Comparison of ENCODE assay signal across 19 cellular contexts in genomic region chr9:114919611-114920010, GRCh38. TPM values are rescaled to one million over a fixed set of nuclear protein-coding genes. Genes with fewer than 3 reads are reported as not detected.
DNase-seq lines count a peak whose midpoint lies in the region; ATAC-seq and TF ChIP-seq lines count a peak whose summit lies in the region.
"Had no signal": no experiment of that assay in that cellular context is flagged by ENCODE, and none has a peak within 500 bp of the region (broad histone marks: within the 10 kb centered on the region; RNA-seq: fewer than 3 reads in every experiment).

No MANE protein-coding gene starts in this region.

- intact Hi-C loops in CD14-positive monocyte (cut with micrococcal nuclease) (loop anchor here in 1 of 2 donors (10.0 kb wide), 2 partner anchors 95 to 185 kb away; no protein-coding TSS in a partner anchor), testis (cut with DNase I; ENCODE audit: low total_unique reads) (no loop called here)

- no peak overlapping the region for H3K27ac ChIP-seq in testis
- H3K27ac ChIP-seq: 22Rv1, breast epithelium had no signal

- ATAC-seq in HG02840 (IDR thresholded peaks at IDR 0.05; ENCODE audit: low FRiP score, unreplicated experiment): no peak
- ATAC-seq: mucosa of descending colon, Panc1 had no signal

- no peaks in the 10 kb centered on the region for H3K9me3 Mint-ChIP-seq in CD14-positive monocyte
- H3K9me3 Mint-ChIP-seq in activated naive CD8-positive, alpha-beta T cell treated with anti-CD3 and anti-CD28 coated beads for 36 hours: no peaks in the 10 kb centered on the region

- DNase-seq in NCI-H2107 treated with DMSO at 0.1 percent for 48 hours (lab: John Stamatoyannopoulos, UW; ENCODE audit: unreplicated experiment) (peak; percentile 51), NCI-H2107 (lab: John Stamatoyannopoulos, UW) (no peak), CD14-positive monocyte (ENCODE audit: low spot score) (no peak), NCI-H526 treated with DMSO at 0.1 percent for 48 hours (lab: John Stamatoyannopoulos, UW) (peak; percentile 42), testis (no peak), occipital lobe (lab: John Stamatoyannopoulos, UW) (no peak)
- no peak for DNase-seq in activated naive CD8-positive, alpha-beta T cell treated with anti-CD3 and anti-CD28 coated beads for 36 hours
- DNase-seq: activated effector memory CD4-positive, alpha-beta T cell treated with anti-CD3 and anti-CD28 coated beads, Interleukin-2, amount 50 U/mL, for 16 hours; C1 segment of cervical spinal cord; effector CD4-positive, alpha-beta T cell; Kasumi-1; mucosa of descending colon; NCI-H1417 treated with DMSO at 0.1 percent for 48 hours; small intestine had no signal

- peaks cover 84 to 88% of the 10 kb centered on the region in 2 donors for H3K36me3 Mint-ChIP-seq in CD14-positive monocyte
- H3K36me3 Mint-ChIP-seq in activated naive CD8-positive, alpha-beta T cell treated with anti-CD3 and anti-CD28 coated beads for 36 hours: peaks cover 82% of the 10 kb centered on the region

- TF ChIP-seq CTCF in CD14-positive monocyte (IDR thresholded peaks at IDR 0.05) (no peak), testis (IDR thresholded peaks at IDR 0.05) (no peak)

- no peak for TF ChIP-seq POLR2A in testis (IDR thresholded peaks at IDR 0.05)

- H3K4me1 ChIP-seq in testis: no peaks in the 10 kb centered on the region
- H3K4me1 ChIP-seq: breast epithelium had no signal

- H3K4me1 Mint-ChIP-seq in CD14-positive monocyte: peaks cover 48% of the 10 kb centered on the region
- peaks cover 74% of the 10 kb centered on the region for H3K4me1 Mint-ChIP-seq in activated naive CD8-positive, alpha-beta T cell treated with anti-CD3 and anti-CD28 coated beads for 36 hours

- no peaks in the 10 kb centered on the region for H3K27me3 Mint-ChIP-seq in CD14-positive monocyte (ENCODE audit: low read depth in 3 of 3)
- no peaks in the 10 kb centered on the region for H3K27me3 Mint-ChIP-seq in activated naive CD8-positive, alpha-beta T cell treated with anti-CD3 and anti-CD28 coated beads for 36 hours

- no peak overlapping the region for H3K4me3 Mint-ChIP-seq in CD14-positive monocyte
- peak overlapping the region; percentile 32 for H3K4me3 Mint-ChIP-seq in activated naive CD8-positive, alpha-beta T cell treated with anti-CD3 and anti-CD28 coated beads for 36 hours

- no peaks in the 10 kb centered on the region for H3K27me3 ChIP-seq in testis
- H3K27me3 ChIP-seq: breast epithelium had no signal

- no peak overlapping the region for H3K4me3 ChIP-seq in testis
- H3K4me3 ChIP-seq: breast epithelium, mucosa of descending colon had no signal

- no peaks in the 10 kb centered on the region for H3K36me3 ChIP-seq in testis (ENCODE audit: low read depth, missing control alignments)
- H3K36me3 ChIP-seq: breast epithelium had no signal

- no peaks in the 10 kb centered on the region for H3K9me3 ChIP-seq in testis
- H3K9me3 ChIP-seq: breast epithelium, mucosa of descending colon had no signal

- WGBS in testis, 2 donors: 71 to 78% methylated on average over 4 of the region's 4 CpGs

- peak overlapping the region in 5 of 7 donors; percentile 3 to 72 (median 55) for H3K27ac Mint-ChIP-seq in CD14-positive monocyte
- peak overlapping the region; percentile 47 for H3K27ac Mint-ChIP-seq in activated naive CD8-positive, alpha-beta T cell treated with anti-CD3 and anti-CD28 coated beads for 36 hours

RNA-seq across cellular contexts. Expression of gene TNFSF8, which starts 10.8 kb away (rescaled TPM):
- polyA plus RNA-seq in CD14-positive monocyte (10 to 100 TPM; 34.0 to 42.9 TPM), testis (ENCODE audit: insufficient read depth, low read depth, low replicate concordance) (1.3 TPM)
- total RNA-seq in activated naive CD8-positive, alpha-beta T cell treated with anti-CD3 and anti-CD28 coated beads for 36 hours: 10 to 100 TPM; 57.3 to 59.9 TPM
- total RNA-seq in testis (1 to 10 TPM in 1 of 2 donors, under 1 TPM in 1; 0.63 to 1.1 TPM), occipital lobe (1.1 TPM)
- total RNA-seq: G401 had no signal

Comparison
In these comparisons a context has a peak if more than half of its experiments do, and no peak if none do; other contexts are left out.
1. DNase-seq: peak in NCI-H2107 treated with DMSO at 0.1 percent for 48 hours (single experiment) and NCI-H526 treated with DMSO at 0.1 percent for 48 hours (single experiment); none in NCI-H2107 (single experiment), CD14-positive monocyte (single experiment), activated naive CD8-positive, alpha-beta T cell treated with anti-CD3 and anti-CD28 coated beads for 36 hours (single experiment), testis (single experiment) and occipital lobe (single experiment).
2. RNA of gene TNFSF8, which starts 10.8 kb away (total RNA-seq): 57.3 to 59.9 TPM in activated naive CD8-positive, alpha-beta T cell treated with anti-CD3 and anti-CD28 coated beads for 36 hours; 0.63 to 1.1 TPM in testis and 1.1 TPM in occipital lobe (single experiment); every median in the first group is over 10 times any median in the second.